ENCODE assay signal across 1 cellular context in genomic region chr11:95778699-95779098, GRCh38.
TF ChIP-seq lines count a peak whose summit lies in the region.

No MANE protein-coding gene starts in this region.

TF ChIP-seq in GM12878, 131 proteins besides CTCF, POLR2A, EP300 and RAD21 (continued from another document and continues in another):
- TF ChIP-seq TCF12 (IDR thresholded peaks at IDR 0.05; ENCODE audit: low read depth, low read length) (no peak), MXI1 (IDR thresholded peaks at IDR 0.05; ENCODE audit: low read depth, low read length) (no peak), SUZ12 (IDR thresholded peaks at IDR 0.05; ENCODE audit: unreplicated experiment) (no peak), SUPT20H (IDR thresholded peaks at IDR 0.05; ENCODE audit: borderline replicate concordance, control insufficient read depth, low read depth, low read length) (no peak), SMAD5 (IDR thresholded peaks at IDR 0.05; ENCODE audit: low read depth) (no peak), KAT2A (conservative IDR thresholded peaks at IDR 0.05; ENCODE audit: control insufficient read depth, low read depth, low read length) (no peak), ATF2 (IDR thresholded peaks at IDR 0.05; ENCODE audit: low read length) (peak; percentile 47; the same call in 1 of the 2 replicates), MYB (IDR thresholded peaks at IDR 0.05; ENCODE audit: borderline replicate concordance, low read depth, low read length) (no peak), ZBTB4 (CRISPR knock-in tag; IDR thresholded peaks at IDR 0.05) (no peak), FOXK2 (IDR thresholded peaks at IDR 0.05) (no peak), JUNB (IDR thresholded peaks at IDR 0.05) (peak; percentile 92), ZNF24 (IDR thresholded peaks at IDR 0.05) (no peak), HSF1 (IDR thresholded peaks at IDR 0.05; ENCODE audit: low read depth, low read length) (no peak), NFXL1 (IDR thresholded peaks at IDR 0.05; ENCODE audit: borderline replicate concordance) (no peak), RCOR1 (conservative IDR thresholded peaks at IDR 0.05; ENCODE audit: low read depth, low read length) (no peak), TBL1XR1 (IDR thresholded peaks at IDR 0.05; ENCODE audit: low read depth, low read length) (no peak), IRF4 (IDR thresholded peaks at IDR 0.05; ENCODE audit: low read depth, low read length) (0 out of 2 replicates have a peak, but pooled peaks have one; percentile 24), GABPA (IDR thresholded peaks at IDR 0.05; ENCODE audit: low read depth) (no peak), SRF (IDR thresholded peaks at IDR 0.05; ENCODE audit: low read depth in 2 of 2, low read length in 2 of 2) (peak in 1 of 2 experiments; percentile 83; a peak in 1 of 4 replicates), IKZF2 (IDR thresholded peaks at IDR 0.05) (no peak), STAT1 (conservative IDR thresholded peaks at IDR 0.05) (no peak), HCFC1 (IDR thresholded peaks at IDR 0.05; ENCODE audit: low read length) (no peak), RELA (IDR thresholded peaks at IDR 0.05; ENCODE audit: borderline replicate concordance, partially characterized antibody) (no peak), PKNOX1 (IDR thresholded peaks at IDR 0.05) (no peak), GATAD2B (conservative IDR thresholded peaks at IDR 0.05; ENCODE audit: low read depth) (no peak), USF2 (IDR thresholded peaks at IDR 0.05; ENCODE audit: borderline replicate concordance, low read depth, low read length) (no peak), E4F1 (IDR thresholded peaks at IDR 0.05; ENCODE audit: borderline replicate concordance, partially characterized antibody) (no peak), SREBF1 (IDR thresholded peaks at IDR 0.05; ENCODE audit: low read length) (no peak), POU2F2 (IDR thresholded peaks at IDR 0.05; ENCODE audit: borderline replicate concordance, low read depth, low read length) (no peak), POLR2AphosphoS2 (IDR thresholded peaks at IDR 0.05; ENCODE audit: low read depth, low read length) (no peak), POLR2AphosphoS5 (IDR thresholded peaks at IDR 0.05; ENCODE audit: low read length) (no peak), IRF3 (IDR thresholded peaks at IDR 0.05) (no peak), FOS (IDR thresholded peaks at IDR 0.05; ENCODE audit: borderline replicate concordance, extremely low read depth, insufficient read length) (no peak), SMC3 (IDR thresholded peaks at IDR 0.05; ENCODE audit: borderline replicate concordance, low read length) (no peak), NRF1 (conservative IDR thresholded peaks at IDR 0.05; ENCODE audit: low read depth, low read length) (no peak), MAX (IDR thresholded peaks at IDR 0.05; ENCODE audit: low read depth, low read length) (no peak), ZNF207 (IDR thresholded peaks at IDR 0.05; ENCODE audit: borderline replicate concordance) (no peak), SREBF2 (IDR thresholded peaks at IDR 0.05; ENCODE audit: low read length) (no peak), TAF1 (IDR thresholded peaks at IDR 0.05; ENCODE audit: borderline replicate concordance, low read depth, low read length) (no peak), HDAC6 (IDR thresholded peaks at IDR 0.05; ENCODE audit: unreplicated experiment) (no peak), MTA2 (IDR thresholded peaks at IDR 0.05; ENCODE audit: low read depth) (peak; percentile 66), ASH2L (IDR thresholded peaks at IDR 0.05; ENCODE audit: borderline replicate concordance, low read depth) (no peak), CREM (IDR thresholded peaks at IDR 0.05; ENCODE audit: low read depth) (peak; percentile 70; the same call in 1 of the 2 replicates), PAX5 (IDR thresholded peaks at IDR 0.05; ENCODE audit: borderline replicate concordance, low read depth, low read length) (no peak), CUX1 (IDR thresholded peaks at IDR 0.05; ENCODE audit: insufficient replicate concordance, low read depth, low read length) (no peak), EGR1 (IDR thresholded peaks at IDR 0.05; ENCODE audit: borderline replicate concordance in 1 of 2, low read depth in 2 of 2, low read length in 2 of 2) (no peak), ZNF622 (IDR thresholded peaks at IDR 0.05) (no peak), BHLHE40 (IDR thresholded peaks at IDR 0.05; ENCODE audit: borderline replicate concordance in 1 of 2, low read depth in 2 of 2, low read length in 1 of 2) (no peak), DPF2 (IDR thresholded peaks at IDR 0.05) (no peak), NFIC (IDR thresholded peaks at IDR 0.05; ENCODE audit: low read depth, low read length) (peak; percentile 59), SMARCA5 (IDR thresholded peaks at IDR 0.05) (no peak), YBX1 (IDR thresholded peaks at IDR 0.05) (no peak)
